In genomic region chr13:31982540-31982939, GRCh38 we compare ENCODE assay signal across 8 cellular contexts. TPM values are rescaled to one million over a fixed set of nuclear protein-coding genes. Genes with fewer than 3 reads are reported as not detected.
A peak's percentile ranks its signal among the peaks of the same experiment; 100 is the strongest.
DNase-seq lines count a peak whose midpoint lies in the region; ATAC-seq and TF ChIP-seq lines count a peak whose summit lies in the region.

No MANE protein-coding gene starts in this region.

- TF ChIP-seq CTCF in foreskin keratinocyte (conservative IDR thresholded peaks at IDR 0.05) (no peak), thoracic aorta (IDR thresholded peaks at IDR 0.05) (no peak)

- no peak overlapping the region for H3K27ac ChIP-seq in foreskin keratinocyte
- H3K27ac ChIP-seq in thoracic aorta: no peak overlapping the region

- H3K36me3 ChIP-seq in thoracic aorta: no peaks in the 10 kb centered on the region

- H3K4me1 ChIP-seq in foreskin keratinocyte (peaks cover 13% of the 10 kb centered on the region), thoracic aorta (ENCODE audit: control insufficient read depth in 1 of 2, low read depth in 2 of 2) (peaks cover 0 to 6% of the 10 kb centered on the region in 2 donors)

- no peak overlapping the region for H3K4me3 ChIP-seq in thoracic aorta

- H3K27me3 ChIP-seq in foreskin keratinocyte (no peaks in the 10 kb centered on the region), thoracic aorta (replicated peaks; ENCODE audit: insufficient read depth) (no peaks in the 10 kb centered on the region)

- H3K9me3 ChIP-seq in thoracic aorta: no peaks in the 10 kb centered on the region

- peak; percentile 46 to 67 for DNase-seq in NCI-H2081 (lab: John Stamatoyannopoulos, UW)
- no peak for DNase-seq in NCI-H2081 treated with DMSO at 0.1 percent for 48 hours (lab: John Stamatoyannopoulos, UW)
- DNase-seq in SHP77 treated with DMSO at 0.1 percent for 48 hours (lab: John Stamatoyannopoulos, UW): peak; percentile 87
- peak; percentile 82 to 90 for DNase-seq in foreskin keratinocyte
- peak; percentile 36 for DNase-seq in thoracic aorta (ENCODE audit: low spot score)
- DNase-seq in activated CD4-positive, CD25-positive, alpha-beta regulatory T cell (lab: John Stamatoyannopoulos, UW): no peak

- ATAC-seq in foreskin keratinocyte: peak; percentile 98
- no peak for ATAC-seq in thoracic aorta (ENCODE audit: insufficient number of reproducible peaks, low FRiP score, low read depth)
- no peak for ATAC-seq in HG02798 (IDR thresholded peaks at IDR 0.05; ENCODE audit: poor library complexity, unreplicated experiment)
- no peak for ATAC-seq in GM18511 (IDR thresholded peaks at IDR 0.05; ENCODE audit: unreplicated experiment)

RNA-seq across cellular contexts. Expression of gene FRY, which starts 49.0 kb away (rescaled TPM):
- 0.21 and 0.48 TPM in 2 replicates for total RNA-seq in foreskin keratinocyte
- 0.04 and 0.19 TPM in 2 replicates for polyA plus RNA-seq in foreskin keratinocyte
- 100 to 1,000 TPM; 122 to 165 TPM for total RNA-seq in thoracic aorta

Comparison
In these comparisons a context has a peak if more than half of its experiments do, and no peak if none do; other contexts are left out.
1. DNase-seq: peak in NCI-H2081 (2 of 2), SHP77 treated with DMSO at 0.1 percent for 48 hours (single experiment), foreskin keratinocyte (2 of 2) and thoracic aorta (single experiment); none in NCI-H2081 treated with DMSO at 0.1 percent for 48 hours (single experiment) and activated CD4-positive, CD25-positive, alpha-beta regulatory T cell (0 of 4).
2. RNA of gene FRY, which starts 49.0 kb away (total RNA-seq): 122 to 165 TPM in thoracic aorta; 0.21 to 0.48 TPM in foreskin keratinocyte; every median in the first group is over 10 times any median in the second.